Comparison of ENCODE assay signal across 11 cellular contexts in genomic region chr1:14850563-14850962, GRCh38.
DNase-seq lines count a peak whose midpoint lies in the region; ATAC-seq and TF ChIP-seq lines count a peak whose summit lies in the region.
"Had no signal": no experiment of that assay in that cellular context is flagged by ENCODE, and none has a peak within 500 bp of the region (broad histone marks: within the 10 kb centered on the region; RNA-seq: fewer than 3 reads in every experiment).

No MANE protein-coding gene starts in this region.

- H3K4me2 ChIP-seq in GM23338 (no peak overlapping the region), PC-9 (no peak overlapping the region)

- H4K20me1 ChIP-seq in GM23338 (replicated peaks; ENCODE audit: insufficient read depth) (no peaks in the 10 kb centered on the region), PC-9 (ENCODE audit: insufficient read depth) (no peaks in the 10 kb centered on the region)

- BruUV-seq in PC-9 (replicated peaks; lab: Mats Ljungman, UMichigan), result no TSS peak

- H3K36me3 ChIP-seq in GM23338 (ENCODE audit: insufficient read depth) (no peaks in the 10 kb centered on the region), PC-9 (ENCODE audit: low read depth) (no peaks in the 10 kb centered on the region), lower lobe of right lung (no peaks in the 10 kb centered on the region)

- H3K27ac ChIP-seq in GM23338 (ENCODE audit: low read depth) (no peak overlapping the region), PC-9 (no peak overlapping the region), lower lobe of right lung (no peak overlapping the region)

- H3F3A ChIP-seq in GM23338 (replicated peaks; ENCODE audit: low read depth) (no peaks in the 10 kb centered on the region), PC-9 (ENCODE audit: insufficient read depth, low read depth) (no peaks in the 10 kb centered on the region)

- no peaks in the 10 kb centered on the region for H3K27me3 Mint-ChIP-seq in GM23338 (ENCODE audit: insufficient read depth, low read depth, poor library complexity)

- H3K9me2 ChIP-seq in GM23338 (ENCODE audit: insufficient read depth) (0 out of 2 replicates have a peak, but pooled peaks cover 3% of the 10 kb centered on the region), PC-9 (ENCODE audit: insufficient read depth) (no peaks in the 10 kb centered on the region)

- no peaks in the 10 kb centered on the region for H3K36me3 Mint-ChIP-seq in GM23338 (ENCODE audit: low read depth)
- H3K36me3 Mint-ChIP-seq: CD8-positive, alpha-beta memory T cell had no signal

- peak; percentile 44 for DNase-seq in DMS153 (lab: John Stamatoyannopoulos, UW)
- DNase-seq in GM23338 (ENCODE audit: low spot score), result no peak
- DNase-seq in PC-9, result peak in 1 of 2 experiments; percentile 30
- peak; percentile 58 for DNase-seq in iPS-NIHi7 (ENCODE audit: extremely low spot score)
- no peak for DNase-seq in HCEC 1CT
- DNase-seq in lower lobe of right lung, result no peak
- DNase-seq: CD8-positive, alpha-beta memory T cell; NCI-H1048 had no signal

- peak; percentile 68 for ATAC-seq in GM23338
- no peak for ATAC-seq in HG03196 (IDR thresholded peaks at IDR 0.05; ENCODE audit: unreplicated experiment)
- ATAC-seq in GM18858 (IDR thresholded peaks at IDR 0.05; ENCODE audit: unreplicated experiment), result no peak
- no peak for ATAC-seq in lower lobe of right lung

- no peak overlapping the region for H3K4me3 Mint-ChIP-seq in GM23338
- H3K4me3 Mint-ChIP-seq: CD8-positive, alpha-beta memory T cell had no signal

- no peak overlapping the region for H2AFZ ChIP-seq in GM23338
- no peak overlapping the region for H2AFZ ChIP-seq in PC-9

- H3K9me3 ChIP-seq in PC-9 (ENCODE audit: insufficient read depth, low read depth) (no peaks in the 10 kb centered on the region), lower lobe of right lung (no peaks in the 10 kb centered on the region)

- no peak overlapping the region for H3K27ac Mint-ChIP-seq in GM23338

- CTCF ChIA-PET in PC-9 (lab: Charles Lee), result no interaction called here

- no peaks in the 10 kb centered on the region for H3K9me3 Mint-ChIP-seq in GM23338

- H3K4me3 ChIP-seq in GM23338, result no peak overlapping the region
- H3K4me3 ChIP-seq in PC-9, result no peak overlapping the region
- no peak overlapping the region for H3K4me3 ChIP-seq in lower lobe of right lung
- H3K4me3 ChIP-seq: skin epidermis had no signal

- intact Hi-C loops in PC-9 (cut with micrococcal nuclease; ENCODE audit: unreplicated experiment), result no loop called here
- intact Hi-C loops in lower lobe of right lung (cut with DNase I), result no loop called here

- peaks cover 2% of the 10 kb centered on the region; the same call in 2 of the 3 replicates for H3K4me1 Mint-ChIP-seq in GM23338
- H3K4me1 Mint-ChIP-seq: CD8-positive, alpha-beta memory T cell had no signal

- peak; percentile 25 to 54; a peak in 2 of 4 replicates for TF ChIP-seq CTCF in GM23338 (conservative IDR thresholded peaks at IDR 0.05; ENCODE audit: low read depth in 2 of 2)
- 0 out of 2 replicates have a peak, but pooled peaks have one; percentile 15 for TF ChIP-seq CTCF in PC-9 (conservative IDR thresholded peaks at IDR 0.05)
- TF ChIP-seq CTCF in lower lobe of right lung (IDR thresholded peaks at IDR 0.05), result no peak

- H3K79me2 ChIP-seq in GM23338 (replicated peaks; ENCODE audit: insufficient read depth), result no peaks in the 10 kb centered on the region
- H3K79me2 ChIP-seq in PC-9 (ENCODE audit: low read depth), result no peaks in the 10 kb centered on the region

- POLR2A ChIA-PET in PC-9 (lab: Charles Lee; ENCODE audit: unreplicated experiment), result no interaction called here

- H3K27me3 ChIP-seq in GM23338 (ENCODE audit: insufficient read depth), result no peaks in the 10 kb centered on the region
- H3K27me3 ChIP-seq in PC-9 (ENCODE audit: insufficient read depth, low read depth), result peaks cover 29% of the 10 kb centered on the region
- no peaks in the 10 kb centered on the region for H3K27me3 ChIP-seq in lower lobe of right lung (ENCODE audit: low read depth)

- H3K4me1 ChIP-seq in GM23338 (ENCODE audit: insufficient read depth) (no peaks in the 10 kb centered on the region), PC-9 (replicated peaks; ENCODE audit: insufficient read depth) (no peaks in the 10 kb centered on the region), lower lobe of right lung (no peaks in the 10 kb centered on the region)

TF ChIP-seq in GM23338, 12 proteins besides CTCF, POLR2A, EP300 and RAD21 (continues in another document):
- no peak for TF ChIP-seq EZH2phosphoT487 (IDR thresholded peaks at IDR 0.05; ENCODE audit: unreplicated experiment)
- no peak for TF ChIP-seq REST (IDR thresholded peaks at IDR 0.05; ENCODE audit: unreplicated experiment)
- TF ChIP-seq POLR2AphosphoS5 (IDR thresholded peaks at IDR 0.05; ENCODE audit: low read depth), result no peak
- TF ChIP-seq STAT1 (IDR thresholded peaks at IDR 0.05; ENCODE audit: unreplicated experiment), result no peak
- TF ChIP-seq NANOG (IDR thresholded peaks at IDR 0.05; ENCODE audit: borderline replicate concordance), result no peak

Comparison
In these comparisons a context has a peak if more than half of its experiments do, and no peak if none do; other contexts are left out.
1. DNase-seq: peak in DMS153 (single experiment) and iPS-NIHi7 (single experiment); none in GM23338 (single experiment), HCEC 1CT (single experiment) and lower lobe of right lung (single experiment).